ENCODE assay signal across 18 cellular contexts in the genomic region with DNA sequence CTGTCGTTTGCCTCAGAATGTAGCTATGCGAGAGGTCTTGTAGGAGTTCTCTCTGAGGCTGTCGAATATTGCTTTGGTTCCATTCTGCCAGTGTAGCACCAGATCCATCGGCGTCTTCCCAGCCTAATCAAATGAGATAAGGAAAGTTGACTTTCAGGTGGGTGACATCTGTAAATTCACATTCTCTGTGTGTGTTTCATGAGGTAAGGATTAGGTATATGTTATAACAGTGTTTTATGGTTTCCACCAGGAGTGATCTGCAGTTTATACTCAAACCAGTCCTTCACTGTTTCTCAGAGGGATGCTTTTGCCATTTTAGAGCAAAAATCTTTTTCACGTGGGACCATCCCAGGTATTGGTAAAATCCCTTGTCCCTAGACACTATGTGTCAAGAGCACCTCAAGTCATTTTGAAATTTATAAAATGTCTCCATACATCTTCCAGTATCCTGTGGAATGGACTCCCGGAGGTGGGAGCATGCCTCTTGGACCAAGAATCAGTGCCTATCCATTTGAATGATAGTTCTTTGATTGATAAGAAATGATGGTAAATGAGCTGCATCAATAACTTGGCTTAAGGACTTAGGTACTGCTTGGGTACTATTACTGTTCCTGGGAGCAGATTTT. TPM values are rescaled to one million over a fixed set of nuclear protein-coding genes. Genes with fewer than 3 reads are reported as not detected.
"Had no signal": no experiment of that assay in that cellular context is flagged by ENCODE, and none has a peak within 500 bp of the region (broad histone marks: within the 10 kb centered on the region; RNA-seq: fewer than 3 reads in every experiment).

No MANE protein-coding gene starts in this region.

- ATAC-seq: activated CD8-positive, alpha-beta T cell treated with anti-CD3 and anti-CD28 coated beads for 36 hours; activated T-cell treated with anti-CD3 and anti-CD28 coated beads, Interleukin-2, amount 50 U/mL, for 4 hours; left colon; mucosa of descending colon; natural killer cell; T-helper 17 cell had no signal

- H3K4me3 ChIP-seq: adrenal gland, mucosa of descending colon, stomach, thoracic aorta had no signal

- DNase-seq: activated CD4-positive, alpha-beta T cell treated with anti-CD3 and anti-CD28 coated beads for 48 hours; activated CD8-positive, alpha-beta T cell treated with anti-CD3 and anti-CD28 coated beads for 36 hours; activated effector memory CD4-positive, alpha-beta T cell treated with Interleukin-2 at 50 U/mL for 16 hours; activated T-cell treated with anti-CD3 and anti-CD28 coated beads, Interleukin-2, amount 50 U/mL, for 4 hours; adrenal gland; effector memory CD4-positive, alpha-beta T cell; foreskin melanocyte; head of caudate nucleus; immature natural killer cell; left colon; mucosa of descending colon; natural killer cell; posterior cingulate gyrus; small intestine; stomach; T-helper 17 cell had no signal

- H3K9me3 ChIP-seq: adrenal gland, mucosa of descending colon, neutrophil, stomach, thoracic aorta had no signal

- FAIRE-seq: small intestine had no signal

- H3K36me3 ChIP-seq: adrenal gland, neutrophil, thoracic aorta had no signal

- H3K27ac ChIP-seq: adrenal gland, neutrophil, stomach, thoracic aorta had no signal

- H3K27me3 ChIP-seq: adrenal gland, neutrophil had no signal

RNA-seq across cellular contexts. Expression of a gene that starts 7.9 kb away (rescaled TPM):
- total RNA-seq: activated CD8-positive, alpha-beta T cell treated with anti-CD3 and anti-CD28 coated beads for 36 hours; activated T-cell treated with anti-CD3 and anti-CD28 coated beads, Interleukin-2, amount 50 U/mL, for 4 hours; left colon; natural killer cell; T-helper 17 cell had no signal
- polyA plus RNA-seq: immature natural killer cell had no signal

RNA-seq across cellular contexts. Expression of a gene that starts 55.1 kb away (rescaled TPM):
- total RNA-seq: activated CD8-positive, alpha-beta T cell treated with anti-CD3 and anti-CD28 coated beads for 36 hours; activated T-cell treated with anti-CD3 and anti-CD28 coated beads, Interleukin-2, amount 50 U/mL, for 4 hours had no signal
